ENCODE assay signal across 8 cellular contexts in the genomic region with DNA sequence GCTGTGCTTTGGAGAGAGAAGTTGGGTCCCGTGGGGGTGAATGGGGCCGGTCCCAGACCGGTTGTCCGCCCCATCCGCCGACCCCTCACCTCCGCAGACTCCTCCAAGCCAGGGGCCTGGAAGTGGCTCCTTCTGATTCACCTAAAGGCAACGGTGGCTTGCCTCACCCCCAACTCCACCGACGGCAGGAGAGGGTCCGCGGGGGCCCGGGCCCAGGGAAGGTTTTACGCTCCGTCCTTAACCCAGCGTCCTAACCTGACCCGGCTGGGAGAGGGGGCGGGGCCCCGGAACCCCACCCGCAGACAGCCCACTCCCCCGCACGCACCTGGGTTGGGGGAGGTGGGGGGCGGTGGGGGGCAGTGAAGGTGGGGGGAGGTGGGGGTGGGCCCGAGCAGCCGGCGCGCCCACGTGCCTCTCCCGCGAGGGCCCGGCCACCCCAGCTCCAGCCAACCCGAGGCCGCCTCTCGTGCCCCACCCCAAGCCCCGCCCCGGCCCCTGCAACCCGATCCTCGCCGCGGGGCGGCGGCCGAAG. TPM values are rescaled to one million over a fixed set of nuclear protein-coding genes. Genes with fewer than 3 reads are reported as not detected.
DNase-seq lines count a peak whose midpoint lies in the region; ATAC-seq and TF ChIP-seq lines count a peak whose summit lies in the region.

No MANE protein-coding gene starts in this region.

- DNase-seq in GM12865 (ENCODE audit: low read depth) (peak; percentile 86), Panc1 (ENCODE audit: low read depth, low spot score) (no peak), T47D (ENCODE audit: low read depth in 1 of 2, low spot score in 1 of 2) (peak; percentile 94 to 99), left lung (no peak), NCI-H510A (lab: John Stamatoyannopoulos, UW) (no peak), ureter (ENCODE audit: low spot score) (no peak)
- peak; percentile 36 to 38 for DNase-seq in stimulated activated CD8-positive, alpha-beta memory T cell treated with anti-CD3 and anti-CD28 coated beads, Interleukin-7, amount 100 ng/mL, for 1 hour (ENCODE audit: low read depth in 2 of 2)

- intact Hi-C loops in Panc1 (cut with micrococcal nuclease; ENCODE audit: unreplicated experiment): no loop called here
- intact Hi-C loops in left lung (cut with DNase I): loop anchor here in 1 of 2 donors (10.0 kb wide), 1 partner anchor 69 kb away; no protein-coding TSS in a partner anchor

- TF ChIP-seq CTCF in GM12865 (IDR thresholded peaks at IDR 0.05; ENCODE audit: insufficient read depth, low read depth, low read length, missing control alignments) (peak; percentile 20), Panc1 (IDR thresholded peaks at IDR 0.05) (no peak), left lung (IDR thresholded peaks at IDR 0.05) (no peak)

- in situ Hi-C loops in Panc1 (cut with HindIII; ENCODE audit: low pct_unique_long_range_greater_than_20kb, low sequenced_read_pairs) (no loop called here), T47D (cut with HindIII; ENCODE audit: low pct_unique_long_range_greater_than_20kb, low sequenced_read_pairs) (no loop called here)

- CTCF ChIA-PET in Panc1 (lab: Charles Lee): interaction anchor here (0.6 to 6.4 kb wide), 7 partner anchors 16 to 149 kb away, joined by 3 to 62 read pairs (median 8); partner anchors contain the start of gene GPR142

- H3K4me3 ChIP-seq in GM12865 (ENCODE audit: low read depth, low read length) (peak overlapping the region; percentile 33), Panc1 (ENCODE audit: low read depth in 2 of 2, low read length in 2 of 2) (peak overlapping the region; percentile 44 to 62), left lung (peak overlapping the region; percentile 22 to 42)

- peak; percentile 23 for ATAC-seq in HG02588 (IDR thresholded peaks at IDR 0.05; ENCODE audit: unreplicated experiment)
- peak; percentile 48 for ATAC-seq in Panc1
- ATAC-seq in left lung: peak; percentile 3

- no TSS peak for BruUV-seq in Panc1 (replicated peaks; lab: Mats Ljungman, UMichigan)

- H3K4me1 ChIP-seq in Panc1 (ENCODE audit: control insufficient read depth, insufficient read depth, low read length) (peaks cover 17% of the 10 kb centered on the region), left lung (peaks cover 12 to 42% of the 10 kb centered on the region in 2 donors)

- H3K36me3 ChIP-seq in Panc1 (ENCODE audit: control insufficient read depth, insufficient read depth, low read length): no peaks in the 10 kb centered on the region
- H3K36me3 ChIP-seq in left lung: no peaks in the 10 kb centered on the region

- POLR2A ChIA-PET in Panc1 (lab: Charles Lee): interaction anchor here (0.7 to 0.8 kb wide), 2 partner anchors 20 to 119 kb away, joined by 3 read pairs; no protein-coding TSS in a partner anchor

- H3K27ac ChIP-seq in Panc1 (ENCODE audit: low read length) (peak overlapping the region; percentile 32), left lung (peak overlapping the region; percentile 8 to 62)

- 0 out of 2 replicates have a peak, but pooled peaks cover 2% of the 10 kb centered on the region for H3K27me3 ChIP-seq in Panc1 (ENCODE audit: control insufficient read depth, insufficient read depth, low read length)
- peaks cover 0 to 12% of the 10 kb centered on the region in 2 donors for H3K27me3 ChIP-seq in left lung

- H3K9me3 ChIP-seq in Panc1 (ENCODE audit: control insufficient read depth, insufficient read depth, low read depth, low read length) (no peaks in the 10 kb centered on the region), left lung (no peaks in the 10 kb centered on the region)

RNA-seq across cellular contexts. Expression of gene CD300A, which starts 12.7 kb away (rescaled TPM):
- total RNA-seq in Panc1 (2021; ENCODE audit: unreplicated experiment) (0.21 TPM), left lung (10 to 100 TPM in 1 of 2 donors, 1 to 10 TPM in 1; 9.1 to 35.5 TPM), ureter (4.3 TPM)
- polyA plus RNA-seq in Panc1 (2012; ENCODE audit: insufficient read length): not detected

RNA-seq across cellular contexts. Expression of gene GPRC5C, which starts 21.8 kb away (rescaled TPM):
- total RNA-seq in Panc1 (2021; ENCODE audit: unreplicated experiment) (57.1 TPM), left lung (100 to 1,000 TPM in 1 of 2 donors, 10 to 100 TPM in 1; 47.8 to 107 TPM), ureter (153 TPM)
- polyA plus RNA-seq in Panc1 (2012; ENCODE audit: insufficient read length): 49.5 TPM

Comparison
In these comparisons a context has a peak if more than half of its experiments do, and no peak if none do; other contexts are left out.
1. DNase-seq: peak in GM12865 (single experiment), T47D (2 of 2) and stimulated activated CD8-positive, alpha-beta memory T cell treated with anti-CD3 and anti-CD28 coated beads, Interleukin-7, amount 100 ng/mL, for 1 hour (2 of 2); none in Panc1 (single experiment), left lung (0 of 2), NCI-H510A (single experiment) and ureter (single experiment).
2. Peak in every context shown above with its lines, with median percentiles within 50 percentile points of each other: H3K4me3 ChIP-seq and ATAC-seq.